ENCODE assay signal across 26 cellular contexts in the genomic region with DNA sequence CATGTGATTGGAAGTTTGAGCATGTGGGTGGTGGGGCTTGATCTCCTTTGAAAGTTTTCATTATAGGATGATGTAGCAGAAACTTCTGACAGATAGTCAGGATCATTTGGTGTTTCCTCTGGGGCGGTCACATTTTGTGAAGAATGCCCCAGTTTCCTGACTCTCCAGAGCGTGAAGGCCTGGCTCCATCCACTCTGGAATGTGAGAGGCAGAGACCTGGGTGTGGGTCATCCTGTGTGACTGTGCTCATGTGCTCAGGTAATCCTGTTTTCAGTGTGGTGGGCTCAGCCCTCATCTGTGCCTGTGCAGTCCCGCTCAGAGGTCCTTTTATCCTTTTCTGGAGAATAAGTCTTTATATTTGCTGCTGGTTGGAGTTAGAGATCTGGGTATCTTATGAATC.
A peak's percentile ranks its signal among the peaks of the same experiment; 100 is the strongest.
DNase-seq lines count a peak whose midpoint lies in the region; ATAC-seq, FAIRE-seq and TF ChIP-seq lines count a peak whose summit lies in the region.
"Had no signal": no experiment of that assay in that cellular context is flagged by ENCODE, and none has a peak within 500 bp of the region (broad histone marks: within the 10 kb centered on the region; RNA-seq: fewer than 3 reads in every experiment).

No MANE protein-coding gene starts in this region.

- H3K9me3 Mint-ChIP-seq in astrocyte (ENCODE audit: unreplicated experiment): no peaks in the 10 kb centered on the region
- H3K9me3 Mint-ChIP-seq in nephron progenitor cell: no peaks in the 10 kb centered on the region
- H3K9me3 Mint-ChIP-seq: CD4-positive, alpha-beta T cell; effector memory CD8-positive, alpha-beta T cell had no signal

- no peak overlapping the region for H2AFZ ChIP-seq in HepG2 (ENCODE audit: low read length)
- no peak overlapping the region for H2AFZ ChIP-seq in astrocyte (ENCODE audit: low read depth, low read length)

- H3K27ac ChIP-seq in HepG2 (ENCODE audit: extremely low read length, insufficient read depth, low read length) (no peak overlapping the region), right lobe of liver (no peak overlapping the region), astrocyte (ENCODE audit: low read depth, low read length) (no peak overlapping the region)
- H3K27ac ChIP-seq: coronary artery, esophagus squamous epithelium, lower lobe of right lung, SJCRH30 had no signal

- TF ChIP-seq POLR2A in HepG2 (IDR thresholded peaks at IDR 0.05; ENCODE audit: insufficient read depth in 1 of 2, low read depth in 2 of 2, low read length in 2 of 2): no peak
- no peak for TF ChIP-seq POLR2A in right lobe of liver (IDR thresholded peaks at IDR 0.05)

- in situ Hi-C loops in HepG2 (cut with HindIII; ENCODE audit: extremely low pct_ligation_motif_present, low pct_unique_long_range_greater_than_20kb): loop anchor here (25.0 kb wide), 1 partner anchor 221 kb away; no protein-coding TSS in a partner anchor

- TF ChIP-seq EP300 in HepG2 (IDR thresholded peaks at IDR 0.05; ENCODE audit: low read depth in 2 of 2, low read length in 2 of 2): no peak
- no peak for TF ChIP-seq EP300 in HepG2 (CRISPR knock-in tag; IDR thresholded peaks at IDR 0.05; ENCODE audit: borderline replicate concordance)

- H3K27me3 Mint-ChIP-seq in astrocyte (ENCODE audit: low read depth, unreplicated experiment) (no peaks in the 10 kb centered on the region), nephron progenitor cell (ENCODE audit: low read depth, poor library complexity) (no peaks in the 10 kb centered on the region)
- H3K27me3 Mint-ChIP-seq: CD4-positive, alpha-beta T cell; effector memory CD8-positive, alpha-beta T cell had no signal

- H3K27ac Mint-ChIP-seq in astrocyte (ENCODE audit: unreplicated experiment) (peak overlapping the region; percentile 4), nephron progenitor cell (peak overlapping the region; percentile 85)

- H3K27me3 ChIP-seq in HepG2 (ENCODE audit: control insufficient read depth in 1 of 2, insufficient read depth in 2 of 2, low read length in 2 of 2) (no peaks in the 10 kb centered on the region), right lobe of liver (no peaks in the 10 kb centered on the region), astrocyte (ENCODE audit: insufficient read depth, low read length) (no peaks in the 10 kb centered on the region)
- H3K27me3 ChIP-seq: esophagus squamous epithelium, SJCRH30 had no signal

- H3K36me3 ChIP-seq in HepG2 (replicated peaks in 1 of 2; ENCODE audit: control insufficient read depth in 1 of 2, insufficient read depth in 2 of 2, low read length in 2 of 2) (peaks cover 31 to 95% of the 10 kb centered on the region in 2 experiments), right lobe of liver (peaks cover 8 to 97% (median 52%) of the 10 kb centered on the region in 4 donors), astrocyte (ENCODE audit: insufficient read depth, low read length) (peaks cover 83% of the 10 kb centered on the region)

- H4K20me1 ChIP-seq in HepG2 (ENCODE audit: insufficient read depth, low read length) (0 out of 2 replicates have a peak, but pooled peaks cover 2% of the 10 kb centered on the region), astrocyte (ENCODE audit: insufficient read depth, low read length) (peaks cover 69% of the 10 kb centered on the region)

- peak overlapping the region; percentile 47 for H3K4me3 Mint-ChIP-seq in astrocyte (ENCODE audit: unreplicated experiment)
- H3K4me3 Mint-ChIP-seq in nephron progenitor cell: no peak overlapping the region
- H3K4me3 Mint-ChIP-seq: CD4-positive, alpha-beta T cell; effector memory CD8-positive, alpha-beta T cell had no signal

- H3K4me1 ChIP-seq in HepG2 (ENCODE audit: insufficient read depth, low read length) (no peaks in the 10 kb centered on the region), right lobe of liver (no peaks in the 10 kb centered on the region), astrocyte (ENCODE audit: insufficient read depth, low read length) (no peaks in the 10 kb centered on the region)
- H3K4me1 ChIP-seq: esophagus squamous epithelium, lower lobe of right lung, SJCRH30 had no signal

- ATAC-seq in HepG2 (peak; percentile 19; the same call in 1 of the 3 replicates), right lobe of liver (no peak)
- ATAC-seq: effector memory CD8-positive, alpha-beta T cell; lower lobe of right lung had no signal

- H3K4me2 ChIP-seq in HepG2 (ENCODE audit: low read depth, low read length) (no peak overlapping the region), astrocyte (ENCODE audit: low read length) (no peak overlapping the region)
- H3K4me2 ChIP-seq: smooth muscle cell had no signal

- H3K36me3 Mint-ChIP-seq in astrocyte (ENCODE audit: low read depth, unreplicated experiment) (peaks cover 18% of the 10 kb centered on the region), nephron progenitor cell (ENCODE audit: low read depth) (peaks cover 96% of the 10 kb centered on the region)

- H3K9me3 ChIP-seq in HepG2 (ENCODE audit: low read length) (no peaks in the 10 kb centered on the region), right lobe of liver (no peaks in the 10 kb centered on the region), astrocyte (ENCODE audit: insufficient read depth, low read depth, low read length) (no peaks in the 10 kb centered on the region)
- H3K9me3 ChIP-seq: esophagus squamous epithelium, lower lobe of right lung, SJCRH30 had no signal

- no peak for TF ChIP-seq RAD21 in HepG2 (CRISPR knock-in tag; IDR thresholded peaks at IDR 0.05)

- H3K79me2 ChIP-seq in HepG2 (ENCODE audit: insufficient read depth, low read length): no peaks in the 10 kb centered on the region
- H3K79me2 ChIP-seq in astrocyte (ENCODE audit: insufficient read depth, low read length): peaks cover 61% of the 10 kb centered on the region

- no peak for FAIRE-seq in HepG2 (lab: Jason Lieb, UNC)
- no peak for FAIRE-seq in astrocyte (lab: Jason Lieb, UNC)
- FAIRE-seq: bronchial epithelial cell, frontal cortex, islet of Langerhans, TTC549 had no signal

- WGBS in HepG2 (ENCODE audit: low lambda C conversion rate): 100% methylated on average over 3 of the region's 3 CpGs
- 86% methylated on average over 1 of the region's 3 CpGs for WGBS in right lobe of liver (ENCODE audit: insufficient coverage, low coverage, low lambda C conversion rate, missing lambda C conversion rate)

- no TSS peak for BruUV-seq in HepG2 (replicated peaks; lab: Mats Ljungman, UMichigan)

- POLR2A ChIA-PET in HepG2 (lab: Yijun Ruan, JAX): no interaction called here

- H3K9ac ChIP-seq in HepG2 (ENCODE audit: insufficient read depth, low read depth, low read length) (no peak overlapping the region), astrocyte (ENCODE audit: low read length) (no peak overlapping the region)

- no peak overlapping the region for H3K4me3 ChIP-seq in HepG2 (replicated peaks in 1 of 3; ENCODE audit: insufficient read depth in 1 of 3, low read depth in 2 of 3, low read length in 3 of 3)
- H3K4me3 ChIP-seq in right lobe of liver: no peak overlapping the region
- no peak overlapping the region for H3K4me3 ChIP-seq in astrocyte (ENCODE audit: insufficient read depth, low read depth, low read length)
- H3K4me3 ChIP-seq: coronary artery, esophagus squamous epithelium, lower lobe of right lung, SJCRH30, smooth muscle cell had no signal

- intact Hi-C loops in HepG2 (cut with micrococcal nuclease; ENCODE audit: unreplicated experiment) (no loop called here), right lobe of liver (cut with DNase I) (loop anchor here in 1 of 2 donors (10.0 kb wide), 1 partner anchor 53 kb away; no protein-coding TSS in a partner anchor)

- H3K4me1 Mint-ChIP-seq in astrocyte (ENCODE audit: low read depth, unreplicated experiment): peaks cover 6% of the 10 kb centered on the region
- peaks cover 13% of the 10 kb centered on the region for H3K4me1 Mint-ChIP-seq in nephron progenitor cell

- TF ChIP-seq CTCF in HepG2 (CRISPR knock-in tag; IDR thresholded peaks at IDR 0.05): no peak
- no peak for TF ChIP-seq CTCF in right lobe of liver (IDR thresholded peaks at IDR 0.05)
- no peak for TF ChIP-seq CTCF in astrocyte (IDR thresholded peaks at IDR 0.05; ENCODE audit: insufficient read depth, low read depth, low read length)
- TF ChIP-seq CTCF in nephron progenitor cell (IDR thresholded peaks at IDR 0.05): no peak

- DNase-seq in HepG2 (ENCODE audit: low spot score): no peak
- DNase-seq in right lobe of liver: no peak
- no peak for DNase-seq in astrocyte (ENCODE audit: low read depth)
- no peak for DNase-seq in nephron progenitor cell
- DNase-seq in DMS 273 (lab: John Stamatoyannopoulos, UW; ENCODE audit: unreplicated experiment): no peak
- DNase-seq in medulla oblongata (ENCODE audit: extremely low spot score): no peak
- no peak for DNase-seq in H4 (ENCODE audit: low spot score)
- DNase-seq: amniotic stem cell; CD4-positive, alpha-beta T cell; DMS153; effector memory CD8-positive, alpha-beta T cell; esophagus squamous epithelium; lower lobe of right lung; NCI-H1105; NCI-H2029 treated with DMSO at 0.1 percent for 48 hours; NCI-H2227 treated with DMSO at 0.1 percent for 48 hours; NCI-H69; retina; SJCRH30; T-helper 1 cell had no signal

- CTCF ChIA-PET in HepG2 (lab: Yijun Ruan, JAX; ENCODE audit: low intra/inter-chr PET ratio, low total read pairs): no interaction called here

TF ChIP-seq in HepG2, 621 proteins besides CTCF, POLR2A, EP300 and RAD21 (continues in another document):
- TF ChIP-seq ZNF687 (CRISPR knock-in tag; IDR thresholded peaks at IDR 0.05): no peak
